ENCODE assay signal across 1 cellular context in genomic region chr2:195319112-195319460, GRCh38.
TF ChIP-seq lines count a peak whose summit lies in the region.

No MANE protein-coding gene starts in this region.

TF ChIP-seq in GM23338, 12 proteins besides CTCF, POLR2A, EP300 and RAD21 (continued from another document):
- TF ChIP-seq ZNF462 (CRISPR knock-in tag; IDR thresholded peaks at IDR 0.05): no peak
- TF ChIP-seq ZNF114 (CRISPR knock-in tag; IDR thresholded peaks at IDR 0.05): no peak
